ENCODE assay signal across 9 cellular contexts in the genomic region with DNA sequence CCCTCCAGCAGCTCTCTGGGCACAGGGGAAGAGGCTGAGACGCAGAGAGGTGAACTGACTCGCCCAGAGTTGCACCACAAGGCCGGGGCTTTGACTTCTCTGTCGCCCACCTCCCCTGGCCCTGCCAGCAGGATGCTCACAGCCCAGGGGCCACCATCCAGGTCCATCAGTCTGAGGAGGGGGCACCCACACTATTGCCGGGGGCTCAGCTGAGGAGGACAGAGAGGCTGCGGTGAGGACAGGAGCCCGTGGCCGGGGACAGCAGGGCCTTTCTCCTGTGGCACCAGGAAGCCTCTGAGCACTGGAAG. TPM values are rescaled to one million over a fixed set of nuclear protein-coding genes. Genes with fewer than 3 reads are reported as not detected.
DNase-seq lines count a peak whose midpoint lies in the region; ATAC-seq and TF ChIP-seq lines count a peak whose summit lies in the region.
"Had no signal": no experiment of that assay in that cellular context is flagged by ENCODE, and none has a peak within 500 bp of the region (broad histone marks: within the 10 kb centered on the region; RNA-seq: fewer than 3 reads in every experiment).

No MANE protein-coding gene starts in this region.

- H4K8ac ChIP-seq in mesenchymal stem cell (ENCODE audit: low read length): peak overlapping the region; percentile 98

- no peaks in the 10 kb centered on the region for H3K27me3 ChIP-seq in mesenchymal stem cell (ENCODE audit: control insufficient read depth in 1 of 2, insufficient read depth in 1 of 2, low read length in 2 of 2)
- H3K27me3 ChIP-seq in thymus (ENCODE audit: control insufficient read depth, insufficient read depth): no peaks in the 10 kb centered on the region
- H3K27me3 ChIP-seq: foreskin keratinocyte had no signal

- H3K4me3 Mint-ChIP-seq in activated naive CD4-positive, alpha-beta T cell treated with anti-CD3 and anti-CD28 coated beads for 36 hours: peak overlapping the region; percentile 65
- H3K4me3 Mint-ChIP-seq in activated naive CD8-positive, alpha-beta T cell treated with anti-CD3 and anti-CD28 coated beads, Interleukin-2, amount 50 U/mL, for 24 hours: peak overlapping the region; percentile 80

- H3K4me1 Mint-ChIP-seq in activated naive CD4-positive, alpha-beta T cell treated with anti-CD3 and anti-CD28 coated beads for 36 hours (ENCODE audit: low read depth): peaks cover 93% of the 10 kb centered on the region
- peaks cover 99% of the 10 kb centered on the region for H3K4me1 Mint-ChIP-seq in activated naive CD8-positive, alpha-beta T cell treated with anti-CD3 and anti-CD28 coated beads, Interleukin-2, amount 50 U/mL, for 24 hours

- peak overlapping the region; percentile 96 for H4K91ac ChIP-seq in mesenchymal stem cell (ENCODE audit: low read length)

- H2AFZ ChIP-seq in mesenchymal stem cell (ENCODE audit: low read depth, low read length): no peak overlapping the region

- H3K36me3 ChIP-seq in mesenchymal stem cell (ENCODE audit: control insufficient read depth in 1 of 2, insufficient read depth in 2 of 2, low read depth in 1 of 2, low read length in 2 of 2): peaks cover 31 to 32% of the 10 kb centered on the region in 2 experiments
- H3K36me3 ChIP-seq in thymus (ENCODE audit: control insufficient read depth, insufficient read depth): peaks cover 10% of the 10 kb centered on the region

- DNase-seq in activated naive CD4-positive, alpha-beta T cell treated with anti-CD3 and anti-CD28 coated beads for 36 hours: no peak
- DNase-seq in activated naive CD4-positive, alpha-beta T cell (lab: John Stamatoyannopoulos, UW): no peak
- DNase-seq in activated naive CD8-positive, alpha-beta T cell treated with anti-CD3 and anti-CD28 coated beads, Interleukin-2, amount 50 U/mL, for 24 hours: no peak
- no peak for DNase-seq in mesenchymal stem cell
- DNase-seq in omental fat pad (ENCODE audit: low spot score): no peak
- no peak for DNase-seq in foreskin fibroblast

- H3K14ac ChIP-seq in mesenchymal stem cell (ENCODE audit: low read length in 2 of 2): peak overlapping the region in 1 of 2 experiments; percentile 23

- peak overlapping the region in 1 of 2 experiments; percentile 87 for H3K23ac ChIP-seq in mesenchymal stem cell (ENCODE audit: low read length in 2 of 2)

- H3K4me1 ChIP-seq in mesenchymal stem cell (ENCODE audit: control insufficient read depth, insufficient read depth, low read depth, low read length): peaks cover 27% of the 10 kb centered on the region
- peaks cover 70% of the 10 kb centered on the region for H3K4me1 ChIP-seq in thymus (ENCODE audit: control insufficient read depth, insufficient read depth, low read length)

- no peaks in the 10 kb centered on the region for H3K9me3 Mint-ChIP-seq in activated naive CD4-positive, alpha-beta T cell treated with anti-CD3 and anti-CD28 coated beads for 36 hours
- no peaks in the 10 kb centered on the region for H3K9me3 Mint-ChIP-seq in activated naive CD8-positive, alpha-beta T cell treated with anti-CD3 and anti-CD28 coated beads, Interleukin-2, amount 50 U/mL, for 24 hours

- peak overlapping the region; percentile 76 for H3K9ac ChIP-seq in mesenchymal stem cell (ENCODE audit: low read length)

- H3K27ac ChIP-seq in mesenchymal stem cell (ENCODE audit: low read length, poor library complexity, severe bottlenecking): no peak overlapping the region
- peak overlapping the region; percentile 47 for H3K27ac ChIP-seq in thymus (ENCODE audit: low read depth)
- H3K27ac ChIP-seq: foreskin keratinocyte had no signal

- no peak overlapping the region for H3K4me2 ChIP-seq in mesenchymal stem cell (ENCODE audit: low read length, poor library complexity, severe bottlenecking)

- no peak for ATAC-seq in activated naive CD8-positive, alpha-beta T cell treated with anti-CD3 and anti-CD28 coated beads, Interleukin-2, amount 50 U/mL, for 24 hours
- no peak for ATAC-seq in HG03565 (IDR thresholded peaks at IDR 0.05; ENCODE audit: unreplicated experiment)
- no peak for ATAC-seq in omental fat pad (ENCODE audit: low FRiP score)

- H3K18ac ChIP-seq in mesenchymal stem cell (ENCODE audit: low read depth in 1 of 2, low read length in 2 of 2): peak overlapping the region; percentile 87 to 93

- H3K4ac ChIP-seq in mesenchymal stem cell (ENCODE audit: low read depth in 1 of 2, low read length in 2 of 2): peak overlapping the region; percentile 83 to 94

- H3K36me3 Mint-ChIP-seq in activated naive CD4-positive, alpha-beta T cell treated with anti-CD3 and anti-CD28 coated beads for 36 hours (ENCODE audit: low read depth): peaks cover 28% of the 10 kb centered on the region
- peaks cover 43% of the 10 kb centered on the region for H3K36me3 Mint-ChIP-seq in activated naive CD8-positive, alpha-beta T cell treated with anti-CD3 and anti-CD28 coated beads, Interleukin-2, amount 50 U/mL, for 24 hours (ENCODE audit: low read depth)

- peak overlapping the region; percentile 88 to 98 for H2BK12ac ChIP-seq in mesenchymal stem cell (ENCODE audit: low read length in 2 of 2)

- H3K79me1 ChIP-seq in mesenchymal stem cell (replicated peaks; ENCODE audit: low read length, poor library complexity, severe bottlenecking): peaks cover 26% of the 10 kb centered on the region

- H3K27ac Mint-ChIP-seq in activated naive CD4-positive, alpha-beta T cell treated with anti-CD3 and anti-CD28 coated beads for 36 hours: peak overlapping the region; percentile 98
- peak overlapping the region; percentile 100 for H3K27ac Mint-ChIP-seq in activated naive CD8-positive, alpha-beta T cell treated with anti-CD3 and anti-CD28 coated beads, Interleukin-2, amount 50 U/mL, for 24 hours

- H2BK5ac ChIP-seq in mesenchymal stem cell (ENCODE audit: low read depth, low read length, poor library complexity, severe bottlenecking): no peak overlapping the region

- 95% methylated on average over 8 of the region's 8 CpGs for WGBS in mesenchymal stem cell
- WGBS in thymus: 90% methylated on average over 8 of the region's 8 CpGs

- H3K27me3 Mint-ChIP-seq in activated naive CD4-positive, alpha-beta T cell treated with anti-CD3 and anti-CD28 coated beads for 36 hours (ENCODE audit: low read depth): no peaks in the 10 kb centered on the region
- H3K27me3 Mint-ChIP-seq in activated naive CD8-positive, alpha-beta T cell treated with anti-CD3 and anti-CD28 coated beads, Interleukin-2, amount 50 U/mL, for 24 hours: no peaks in the 10 kb centered on the region

- CTCF ChIA-PET in activated naive CD4-positive, alpha-beta T cell treated with anti-CD3 and anti-CD28 coated beads for 36 hours (lab: Charles Lee): interaction anchor here (0.9 to 7.3 kb wide), 21 partner anchors 10 to 169 kb away, joined by 3 to 132 read pairs (median 10); no protein-coding TSS in a partner anchor

- intact Hi-C loops in activated naive CD4-positive, alpha-beta T cell treated with anti-CD3 and anti-CD28 coated beads for 36 hours (cut with micrococcal nuclease): loop anchor here (1.0 to 2.0 kb wide), 7 partner anchors 39 to 221 kb away; no protein-coding TSS in a partner anchor

- no peak for TF ChIP-seq CTCF in omental fat pad (IDR thresholded peaks at IDR 0.05)
- no peak for TF ChIP-seq CTCF in foreskin fibroblast (IDR thresholded peaks at IDR 0.05; ENCODE audit: low read depth, low read length)

- H2BK120ac ChIP-seq in mesenchymal stem cell (ENCODE audit: low read depth, low read length): peak overlapping the region; percentile 80

- H2AK5ac ChIP-seq in mesenchymal stem cell (ENCODE audit: low read length, severe bottlenecking): peak overlapping the region; percentile 77

- H3K4me3 ChIP-seq in mesenchymal stem cell (ENCODE audit: insufficient read depth in 1 of 2, low read depth in 1 of 2, low read length in 2 of 2) (no peak overlapping the region), thymus (ENCODE audit: low read length) (no peak overlapping the region), foreskin fibroblast (ENCODE audit: low read depth in 1 of 2, low read length in 2 of 2) (no peak overlapping the region)

- H3K9me3 ChIP-seq in mesenchymal stem cell (ENCODE audit: control insufficient read depth, low read length): no peaks in the 10 kb centered on the region
- H3K9me3 ChIP-seq in thymus (ENCODE audit: control insufficient read depth): peaks cover 1% of the 10 kb centered on the region

- peak overlapping the region; percentile 92 for H2BK15ac ChIP-seq in mesenchymal stem cell (ENCODE audit: low read depth, poor library complexity, severe bottlenecking)

RNA-seq across cellular contexts. Expression of gene KDM8, which starts 32.6 kb away (rescaled TPM):
- 10 to 100 TPM; 11.3 to 13.9 TPM for total RNA-seq in activated naive CD4-positive, alpha-beta T cell treated with anti-CD3 and anti-CD28 coated beads for 36 hours
- polyA plus RNA-seq in mesenchymal stem cell (2013, experiment 1 of 2): 1.9 TPM
- 1.7 TPM for polyA plus RNA-seq in mesenchymal stem cell (2013, experiment 2 of 2)
- polyA plus RNA-seq in thymus: 7.1 TPM
- 1 to 10 TPM; 2.0 to 4.6 (median 2.6) TPM for total RNA-seq in omental fat pad

RNA-seq across cellular contexts. Expression of gene NSMCE1, which starts 32.7 kb away (rescaled TPM):
- 100 to 1,000 TPM; 112 to 117 TPM for total RNA-seq in activated naive CD4-positive, alpha-beta T cell treated with anti-CD3 and anti-CD28 coated beads for 36 hours
- 52.8 TPM for polyA plus RNA-seq in mesenchymal stem cell (2013, experiment 1 of 2)
- 54.6 TPM for polyA plus RNA-seq in mesenchymal stem cell (2013, experiment 2 of 2)
- 69.5 TPM for polyA plus RNA-seq in thymus
- total RNA-seq in omental fat pad: 10 to 100 TPM; 30.3 to 53.0 (median 43.9) TPM
